In genomic region chrX:9829308-9830267, GRCh38 we compare ENCODE assay signal across 8 cellular contexts. TPM values are rescaled to one million over a fixed set of nuclear protein-coding genes. Genes with fewer than 3 reads are reported as not detected.
DNase-seq lines count a peak whose midpoint lies in the region; ATAC-seq lines count a peak whose summit lies in the region.
"Had no signal": no experiment of that assay in that cellular context is flagged by ENCODE, and none has a peak within 500 bp of the region (broad histone marks: within the 10 kb centered on the region; RNA-seq: fewer than 3 reads in every experiment).

No MANE protein-coding gene starts in this region.

- intact Hi-C loops in Right ventricle myocardium superior (cut with DNase I) = no loop called here

- ATAC-seq in HG02852 (IDR thresholded peaks at IDR 0.05; ENCODE audit: unreplicated experiment) (peak; percentile 94), Right ventricle myocardium superior (ENCODE audit: poor library complexity) (no peak)

- DNase-seq in GM19238 (ENCODE audit: insufficient read length, low spot score) = peak; percentile 13
- peak; percentile 94 for DNase-seq in SW480 (ENCODE audit: low spot score)
- DNase-seq in renal cortical epithelial cell (ENCODE audit: low read depth) = peak; percentile 97
- DNase-seq in Right ventricle myocardium superior = no peak
- DNase-seq in NCI-H187 (lab: John Stamatoyannopoulos, UW) = no peak
- DNase-seq in GM03348 (ENCODE audit: low spot score) = no peak
- DNase-seq: NCI-H1694 treated with DMSO at 0.1 percent for 48 hours had no signal

RNA-seq across cellular contexts. Expression of gene SHROOM2, which starts 43.4 kb away (rescaled TPM):
- total RNA-seq in renal cortical epithelial cell = 6.1 and 33.0 TPM in 2 replicates
- 0.70 TPM for total RNA-seq in Right ventricle myocardium superior

Comparison
In these comparisons a context has a peak if more than half of its experiments do, and no peak if none do; other contexts are left out.
1. DNase-seq: peak in GM19238 (single experiment), SW480 (single experiment) and renal cortical epithelial cell (single experiment); none in Right ventricle myocardium superior (single experiment), NCI-H187 (0 of 2) and GM03348 (single experiment).